ENCODE assay signal across 10 cellular contexts in the genomic region with DNA sequence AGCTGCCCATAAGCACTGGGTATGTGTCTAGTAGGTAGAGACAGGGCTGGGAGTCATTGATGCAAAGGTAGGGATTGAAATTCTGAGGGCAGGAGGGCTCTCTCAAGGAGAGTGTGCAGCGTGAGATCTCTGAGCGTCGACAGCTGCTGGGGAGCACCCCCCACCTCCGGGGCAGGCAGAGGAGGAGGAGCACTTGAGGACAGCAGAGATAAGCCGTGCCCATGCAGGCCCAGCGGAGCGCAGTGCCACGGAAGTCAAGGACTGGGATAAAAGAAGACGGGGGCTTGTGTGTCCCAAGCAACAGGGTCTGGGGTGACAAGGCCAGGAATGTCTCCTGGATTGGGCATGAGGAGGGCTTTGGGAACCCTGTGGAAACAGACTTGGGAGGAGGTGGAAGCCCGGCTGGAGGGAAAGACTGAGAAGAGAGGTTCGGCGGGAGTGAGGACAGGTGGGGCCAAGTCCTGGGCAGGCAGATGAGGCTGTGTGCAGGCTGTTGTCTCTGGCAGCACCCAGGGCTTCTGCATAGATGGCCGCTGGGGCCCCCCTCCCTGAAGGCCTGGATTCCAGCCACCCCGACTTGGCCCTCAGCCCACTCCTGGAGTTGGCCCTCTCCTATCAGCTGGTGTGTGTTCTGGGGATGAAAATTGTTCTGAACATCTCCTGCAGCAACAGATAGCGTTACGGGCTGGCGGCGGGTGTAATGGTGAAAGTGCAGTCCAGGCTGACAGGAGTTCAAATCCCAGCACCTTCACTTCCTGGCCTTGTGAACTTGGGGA. TPM values are rescaled to one million over a fixed set of nuclear protein-coding genes. Genes with fewer than 3 reads are reported as not detected.
DNase-seq lines count a peak whose midpoint lies in the region; ATAC-seq and TF ChIP-seq lines count a peak whose summit lies in the region.
"Had no signal": no experiment of that assay in that cellular context is flagged by ENCODE, and none has a peak within 500 bp of the region (broad histone marks: within the 10 kb centered on the region; RNA-seq: fewer than 3 reads in every experiment).

No MANE protein-coding gene starts in this region.

- CTCF ChIA-PET in activated CD8-positive, alpha-beta T cell treated with anti-CD3 and anti-CD28 coated beads, Interleukin-2, amount 10 ng/mL, durations not matched to agents 7 days and 5 days (lab: Charles Lee): interaction anchor here (1.2 to 3.5 kb wide), 4 partner anchors 9 to 125 kb away, joined by 3 to 24 read pairs (median 5); no protein-coding TSS in a partner anchor
- CTCF ChIA-PET in activated CD8-positive, alpha-beta T cell treated with anti-CD3 and anti-CD28 coated beads for 36 hours (lab: Charles Lee): interaction anchor here (0.8 to 2.5 kb wide), 4 partner anchors 9 to 267 kb away, joined by 3 to 15 read pairs (median 4); no protein-coding TSS in a partner anchor

- peak; percentile 16 for DNase-seq in activated CD8-positive, alpha-beta T cell treated with anti-CD3 and anti-CD28 coated beads, Interleukin-2, amount 10 ng/mL, durations not matched to agents 7 days and 5 days
- no peak for DNase-seq in activated CD8-positive, alpha-beta T cell treated with anti-CD3 and anti-CD28 coated beads for 36 hours
- DNase-seq in NCI-H446 (lab: John Stamatoyannopoulos, UW): peak; percentile 82 to 91
- peak; percentile 73 to 76 for DNase-seq in heart right ventricle
- DNase-seq in stimulated activated naive B cell treated with anti-CD40 and anti-IgM and Interleukin-4, amounts not matched to agents 10 μg/mL and 1 μg/mL and 100 μg/mL, for 72 hours: peak; percentile 0
- DNase-seq in T-helper 9 cell: no peak
- no peak for DNase-seq in DMS114 treated with DMSO at 0.1 percent for 48 hours (lab: John Stamatoyannopoulos, UW; ENCODE audit: unreplicated experiment)
- DNase-seq: mammary epithelial cell had no signal

- H3K4me1 ChIP-seq in heart right ventricle: peaks cover 5 to 30% (median 15%) of the 10 kb centered on the region in 9 donors

- no peaks in the 10 kb centered on the region for H3K36me3 ChIP-seq in heart right ventricle

- H3K9me3 ChIP-seq in heart right ventricle: no peaks in the 10 kb centered on the region

- H3K27me3 ChIP-seq in heart right ventricle: peaks cover 0 to 4% (median 0%) of the 10 kb centered on the region in 7 donors

- H3K4me1 Mint-ChIP-seq in activated CD8-positive, alpha-beta T cell treated with anti-CD3 and anti-CD28 coated beads, Interleukin-2, amount 10 ng/mL, durations not matched to agents 7 days and 5 days (ENCODE audit: low read depth): peaks cover 36% of the 10 kb centered on the region
- H3K4me1 Mint-ChIP-seq in activated CD8-positive, alpha-beta T cell treated with anti-CD3 and anti-CD28 coated beads for 36 hours (ENCODE audit: low read depth): peaks cover 15% of the 10 kb centered on the region
- peaks cover 28 to 46% of the 10 kb centered on the region in 2 donors for H3K4me1 Mint-ChIP-seq in stimulated activated naive B cell treated with anti-CD40 and anti-IgM and Interleukin-4, amounts not matched to agents 10 μg/mL and 1 μg/mL and 100 μg/mL, for 72 hours

- POLR2A ChIA-PET in activated CD8-positive, alpha-beta T cell treated with anti-CD3 and anti-CD28 coated beads, Interleukin-2, amount 10 ng/mL, durations not matched to agents 7 days and 5 days (lab: Charles Lee): no interaction called here
- POLR2A ChIA-PET in activated CD8-positive, alpha-beta T cell treated with anti-CD3 and anti-CD28 coated beads for 36 hours (lab: Charles Lee): interaction anchor here (0.9 kb wide), 1 partner anchor 23 kb away, joined by 3 read pairs; no protein-coding TSS in a partner anchor

- H3K9me3 Mint-ChIP-seq in activated CD8-positive, alpha-beta T cell treated with anti-CD3 and anti-CD28 coated beads, Interleukin-2, amount 10 ng/mL, durations not matched to agents 7 days and 5 days (ENCODE audit: insufficient read depth): no peaks in the 10 kb centered on the region
- no peaks in the 10 kb centered on the region for H3K9me3 Mint-ChIP-seq in activated CD8-positive, alpha-beta T cell treated with anti-CD3 and anti-CD28 coated beads for 36 hours
- no peaks in the 10 kb centered on the region for H3K9me3 Mint-ChIP-seq in stimulated activated naive B cell treated with anti-CD40 and anti-IgM and Interleukin-4, amounts not matched to agents 10 μg/mL and 1 μg/mL and 100 μg/mL, for 72 hours
- H3K9me3 Mint-ChIP-seq: CD14-positive monocyte had no signal

- H3K27ac Mint-ChIP-seq in activated CD8-positive, alpha-beta T cell treated with anti-CD3 and anti-CD28 coated beads, Interleukin-2, amount 10 ng/mL, durations not matched to agents 7 days and 5 days: peak overlapping the region; percentile 91
- no peak overlapping the region for H3K27ac Mint-ChIP-seq in activated CD8-positive, alpha-beta T cell treated with anti-CD3 and anti-CD28 coated beads for 36 hours
- H3K27ac Mint-ChIP-seq in stimulated activated naive B cell treated with anti-CD40 and anti-IgM and Interleukin-4, amounts not matched to agents 10 μg/mL and 1 μg/mL and 100 μg/mL, for 72 hours: peak overlapping the region; percentile 65

- 24% methylated on average over 18 of the region's 18 CpGs for WGBS in heart right ventricle, 2 donors

- no peak overlapping the region for H3K4me3 Mint-ChIP-seq in activated CD8-positive, alpha-beta T cell treated with anti-CD3 and anti-CD28 coated beads, Interleukin-2, amount 10 ng/mL, durations not matched to agents 7 days and 5 days
- H3K4me3 Mint-ChIP-seq in activated CD8-positive, alpha-beta T cell treated with anti-CD3 and anti-CD28 coated beads for 36 hours: no peak overlapping the region
- H3K4me3 Mint-ChIP-seq in stimulated activated naive B cell treated with anti-CD40 and anti-IgM and Interleukin-4, amounts not matched to agents 10 μg/mL and 1 μg/mL and 100 μg/mL, for 72 hours: peak overlapping the region in 1 of 2 donors; percentile 3

- intact Hi-C loops in activated CD8-positive, alpha-beta T cell treated with anti-CD3 and anti-CD28 coated beads for 36 hours (cut with micrococcal nuclease): no loop called here
- intact Hi-C loops in heart right ventricle (cut with DNase I): loop anchor here in 1 of 10 donors (5.0 kb wide), 1 partner anchor 89 kb away; no protein-coding TSS in a partner anchor

- no peak overlapping the region for H3K4me3 ChIP-seq in heart right ventricle

- H3K27me3 Mint-ChIP-seq in activated CD8-positive, alpha-beta T cell treated with anti-CD3 and anti-CD28 coated beads, Interleukin-2, amount 10 ng/mL, durations not matched to agents 7 days and 5 days (ENCODE audit: low read depth): peaks cover 16% of the 10 kb centered on the region
- H3K27me3 Mint-ChIP-seq in activated CD8-positive, alpha-beta T cell treated with anti-CD3 and anti-CD28 coated beads for 36 hours: peaks cover 2% of the 10 kb centered on the region
- H3K27me3 Mint-ChIP-seq in stimulated activated naive B cell treated with anti-CD40 and anti-IgM and Interleukin-4, amounts not matched to agents 10 μg/mL and 1 μg/mL and 100 μg/mL, for 72 hours: peaks cover 6 to 11% of the 10 kb centered on the region in 2 donors

- no peak for TF ChIP-seq CTCF in activated CD8-positive, alpha-beta T cell treated with anti-CD3 and anti-CD28 coated beads for 36 hours (IDR thresholded peaks at IDR 0.05)
- TF ChIP-seq CTCF in heart right ventricle (IDR thresholded peaks at IDR 0.05): no peak

- ATAC-seq in activated CD8-positive, alpha-beta T cell treated with anti-CD3 and anti-CD28 coated beads, Interleukin-2, amount 10 ng/mL, durations not matched to agents 7 days and 5 days: no peak
- no peak for ATAC-seq in activated CD8-positive, alpha-beta T cell treated with anti-CD3 and anti-CD28 coated beads for 36 hours
- ATAC-seq in heart right ventricle (peak; percentile 49 to 90 (median 78)), HG03135 (IDR thresholded peaks at IDR 0.05; ENCODE audit: unreplicated experiment) (no peak)
- ATAC-seq in stimulated activated naive B cell treated with anti-CD40 and anti-IgM and Interleukin-4, amounts not matched to agents 10 μg/mL and 1 μg/mL and 100 μg/mL, for 72 hours (replicated peaks): no peak

- H3K27ac ChIP-seq in heart right ventricle: no peak overlapping the region

- no peaks in the 10 kb centered on the region for H3K36me3 Mint-ChIP-seq in activated CD8-positive, alpha-beta T cell treated with anti-CD3 and anti-CD28 coated beads, Interleukin-2, amount 10 ng/mL, durations not matched to agents 7 days and 5 days (ENCODE audit: low read depth)
- no peaks in the 10 kb centered on the region for H3K36me3 Mint-ChIP-seq in activated CD8-positive, alpha-beta T cell treated with anti-CD3 and anti-CD28 coated beads for 36 hours (ENCODE audit: low read depth)
- peaks cover 4 to 12% of the 10 kb centered on the region in 2 donors for H3K36me3 Mint-ChIP-seq in stimulated activated naive B cell treated with anti-CD40 and anti-IgM and Interleukin-4, amounts not matched to agents 10 μg/mL and 1 μg/mL and 100 μg/mL, for 72 hours

RNA-seq across cellular contexts. Expression of a gene that starts 1.9 kb away (rescaled TPM):
- total RNA-seq in activated CD8-positive, alpha-beta T cell treated with anti-CD3 and anti-CD28 coated beads, Interleukin-2, amount 10 ng/mL, durations not matched to agents 7 days and 5 days: 1 to 10 TPM; 6.8 to 7.0 TPM
- total RNA-seq in activated CD8-positive, alpha-beta T cell treated with anti-CD3 and anti-CD28 coated beads for 36 hours: 1 to 10 TPM; 4.2 to 4.3 TPM
- 1 to 10 TPM in 3 of 10 donors, under 1 TPM in 7; 0.19 to 6.2 (median 0.70) TPM for total RNA-seq in heart right ventricle
- 1 to 10 TPM; 1.4 to 1.7 TPM for polyA plus RNA-seq in heart right ventricle
- polyA plus RNA-seq: mammary epithelial cell had no signal

Comparison
In these comparisons a context has a peak if more than half of its experiments do, and no peak if none do; other contexts are left out.
1. DNase-seq: peak in activated CD8-positive, alpha-beta T cell treated with anti-CD3 and anti-CD28 coated beads, Interleukin-2, amount 10 ng/mL, durations not matched to agents 7 days and 5 days (single experiment), NCI-H446 (2 of 2), heart right ventricle (2 of 2) and stimulated activated naive B cell treated with anti-CD40 and anti-IgM and Interleukin-4, amounts not matched to agents 10 μg/mL and 1 μg/mL and 100 μg/mL, for 72 hours (single experiment); none in activated CD8-positive, alpha-beta T cell treated with anti-CD3 and anti-CD28 coated beads for 36 hours (single experiment), T-helper 9 cell (single experiment) and DMS114 treated with DMSO at 0.1 percent for 48 hours (single experiment).
2. ATAC-seq: peak in heart right ventricle (8 of 8); none in activated CD8-positive, alpha-beta T cell treated with anti-CD3 and anti-CD28 coated beads, Interleukin-2, amount 10 ng/mL, durations not matched to agents 7 days and 5 days (single experiment), activated CD8-positive, alpha-beta T cell treated with anti-CD3 and anti-CD28 coated beads for 36 hours (single experiment), stimulated activated naive B cell treated with anti-CD40 and anti-IgM and Interleukin-4, amounts not matched to agents 10 μg/mL and 1 μg/mL and 100 μg/mL, for 72 hours (0 of 2) and HG03135 (single experiment).